In genomic region chr9:19232117-19232829, GRCh38 we compare ENCODE assay signal across 8 cellular contexts. TPM values are rescaled to one million over a fixed set of nuclear protein-coding genes. Genes with fewer than 3 reads are reported as not detected.
A peak's percentile ranks its signal among the peaks of the same experiment; 100 is the strongest.
DNase-seq lines count a peak whose midpoint lies in the region; ATAC-seq, FAIRE-seq and TF ChIP-seq lines count a peak whose summit lies in the region.

No MANE protein-coding gene starts in this region.

- FAIRE-seq in A549 (lab: Jason Lieb, UNC) (peak; percentile 65), K562 (lab: Jason Lieb, UNC) (peak; percentile 85)

- no peak for DNase-seq in A549 (ENCODE audit: low read depth in 1 of 2, low spot score in 1 of 2)
- no peak for DNase-seq in HFF-Myc (ENCODE audit: extremely low read depth, low read depth)
- DNase-seq in K562 (ENCODE audit: extremely low read depth in 1 of 4, low spot score in 3 of 4): peak in 1 of 4 experiments; percentile 16
- no peak for DNase-seq in lower lobe of right lung
- no peak for DNase-seq in posterior cingulate gyrus
- no peak for DNase-seq in AML-193 (lab: John Stamatoyannopoulos, UW)

- ATAC-seq in A549: no peak
- ATAC-seq in K562: peak; percentile 14; the same call in 1 of the 3 replicates
- ATAC-seq in lower lobe of right lung: no peak
- no peak for ATAC-seq in GM21526 (IDR thresholded peaks at IDR 0.05; ENCODE audit: low FRiP score, unreplicated experiment)
- no peak for ATAC-seq in stimulated activated memory B cell treated with anti-CD40 and anti-IgM and Interleukin-4, amounts not matched to agents 10 μg/mL and 1 μg/mL and 100 μg/mL, for 72 hours

- H3K36me3 ChIP-seq in K562 (ENCODE audit: control insufficient read depth, insufficient read depth, low read length): no peaks in the 10 kb centered on the region
- H3K36me3 ChIP-seq in lower lobe of right lung: no peaks in the 10 kb centered on the region

- H3K9me1 ChIP-seq in K562 (ENCODE audit: control insufficient read depth, insufficient read depth, low read length): no peaks in the 10 kb centered on the region

- H3K9me3 Mint-ChIP-seq in stimulated activated memory B cell treated with anti-CD40 and anti-IgM and Interleukin-4, amounts not matched to agents 10 μg/mL and 1 μg/mL and 100 μg/mL, for 72 hours: no peaks in the 10 kb centered on the region

- H2AFZ ChIP-seq in K562 (ENCODE audit: low read depth, low read length): no peak overlapping the region

- WGBS in A549 (ENCODE audit: missing lambda C conversion rate): 4% methylated on average over 9 of the region's 9 CpGs
- WGBS in K562 (ENCODE audit: insufficient coverage, low coverage, missing lambda C conversion rate): 1% methylated on average over 9 of the region's 9 CpGs

- H3K27me3 ChIP-seq in K562 (ENCODE audit: control insufficient read depth in 2 of 2, insufficient read depth in 2 of 2, low read length in 2 of 2): no peaks in the 10 kb centered on the region
- no peaks in the 10 kb centered on the region for H3K27me3 ChIP-seq in lower lobe of right lung (ENCODE audit: low read depth)

- TF ChIP-seq CTCF in A549 (IDR thresholded peaks at IDR 0.05) (no peak), HFF-Myc (IDR thresholded peaks at IDR 0.05; ENCODE audit: low read depth, low read length, missing control alignments) (no peak), K562 (IDR thresholded peaks at IDR 0.05 in 2 of 3, conservative IDR thresholded peaks at IDR 0.05 in 1 of 3; ENCODE audit: insufficient read depth in 2 of 3, low read depth in 1 of 3, low read length in 3 of 3) (no peak), lower lobe of right lung (IDR thresholded peaks at IDR 0.05) (no peak)

- no peak for TF ChIP-seq POLR2A in A549 (IDR thresholded peaks at IDR 0.05; ENCODE audit: low read length)
- no peak for TF ChIP-seq POLR2A in K562 (conservative IDR thresholded peaks at IDR 0.05)

- no peak for TF ChIP-seq RAD21 in A549 (conservative IDR thresholded peaks at IDR 0.05 in 1 of 2, IDR thresholded peaks at IDR 0.05 in 1 of 2)
- TF ChIP-seq RAD21 in K562 (CRISPR knock-in tag; conservative IDR thresholded peaks at IDR 0.05 in 1 of 2, IDR thresholded peaks at IDR 0.05 in 1 of 2): no peak

- peaks cover 14% of the 10 kb centered on the region; the same call in 2 of the 3 replicates for H3K4me1 ChIP-seq in A549
- peaks cover 3 to 9% of the 10 kb centered on the region in 2 experiments; a peak in 3 of 5 replicates for H3K4me1 ChIP-seq in K562 (replicated peaks in 1 of 2; ENCODE audit: control insufficient read depth in 2 of 2, insufficient read depth in 2 of 2, low read length in 2 of 2)
- H3K4me1 ChIP-seq in lower lobe of right lung: peaks cover 40% of the 10 kb centered on the region

- intact Hi-C loops in K562 (cut with micrococcal nuclease): loop anchor here (5.0 kb wide), 2 partner anchors 70 to 145 kb away; no protein-coding TSS in a partner anchor
- intact Hi-C loops in lower lobe of right lung (cut with DNase I): no loop called here
- intact Hi-C loops in posterior cingulate gyrus (cut with DNase I): loop anchor here (10.0 kb wide), 1 partner anchor 127 kb away; the partner anchor contains the start of gene HAUS6

- peak overlapping the region; percentile 91 to 93 for H3K27ac ChIP-seq in A549
- H3K27ac ChIP-seq in K562 (ENCODE audit: extremely low read depth, low read depth, low read length): peak overlapping the region; percentile 95
- peak overlapping the region; percentile 98 for H3K27ac ChIP-seq in lower lobe of right lung

- no peak overlapping the region for H3K27ac Mint-ChIP-seq in stimulated activated memory B cell treated with anti-CD40 and anti-IgM and Interleukin-4, amounts not matched to agents 10 μg/mL and 1 μg/mL and 100 μg/mL, for 72 hours

- no TSS peak for BruUV-seq in K562 (replicated peaks; lab: Mats Ljungman, UMichigan)

- CTCF ChIA-PET in A549 (lab: Yijun Ruan, JAX): interaction anchor here (0.5 to 1.6 kb wide), 5 partner anchors 10 to 75 kb away, joined by 3 to 4 read pairs (median 4); no protein-coding TSS in a partner anchor
- CTCF ChIA-PET in K562 (lab: Yijun Ruan, JAX; ENCODE audit: low intra/inter-chr PET ratio): no interaction called here

- H3K79me2 ChIP-seq in K562 (ENCODE audit: control insufficient read depth, insufficient read depth, low read length): peaks cover 60% of the 10 kb centered on the region

- H4K20me1 ChIP-seq in K562 (replicated peaks; ENCODE audit: control insufficient read depth, insufficient read depth, low read length): no peaks in the 10 kb centered on the region

- peaks cover 25% of the 10 kb centered on the region for H3K4me1 Mint-ChIP-seq in stimulated activated memory B cell treated with anti-CD40 and anti-IgM and Interleukin-4, amounts not matched to agents 10 μg/mL and 1 μg/mL and 100 μg/mL, for 72 hours

- H3K4me3 ChIP-seq in A549 (peak overlapping the region; percentile 82), HFF-Myc (replicated peaks; ENCODE audit: low read depth, low read length) (peak overlapping the region; percentile 85), K562 (peak overlapping the region; percentile 92), lower lobe of right lung (peak overlapping the region; percentile 99)

- in situ Hi-C loops in K562 (cut with MboI): no loop called here

- H3K27me3 Mint-ChIP-seq in stimulated activated memory B cell treated with anti-CD40 and anti-IgM and Interleukin-4, amounts not matched to agents 10 μg/mL and 1 μg/mL and 100 μg/mL, for 72 hours: no peaks in the 10 kb centered on the region

- peaks cover 6% of the 10 kb centered on the region for H3K36me3 Mint-ChIP-seq in stimulated activated memory B cell treated with anti-CD40 and anti-IgM and Interleukin-4, amounts not matched to agents 10 μg/mL and 1 μg/mL and 100 μg/mL, for 72 hours

- H3K9me3 ChIP-seq in A549 (no peaks in the 10 kb centered on the region), K562 (replicated peaks; ENCODE audit: control insufficient read depth, insufficient read depth, low read depth, low read length) (no peaks in the 10 kb centered on the region), lower lobe of right lung (no peaks in the 10 kb centered on the region)

- POLR2A ChIA-PET in A549 (lab: Yijun Ruan, JAX): interaction anchor here (0.6 to 1.8 kb wide), 4 partner anchors 39 to 147 kb away, joined by 3 to 9 read pairs (median 6); partner anchors contain the start of gene RPS6
- POLR2A ChIA-PET in K562 (lab: Yijun Ruan, JAX): interaction anchor here (0.5 to 3.4 kb wide), 4 partner anchors 9 to 124 kb away, joined by 3 to 22 read pairs (median 4); no protein-coding TSS in a partner anchor

- H3K4me2 ChIP-seq in A549 (peak overlapping the region; percentile 87), K562 (ENCODE audit: insufficient read depth, low read length) (peak overlapping the region; percentile 75)

- no peak overlapping the region for H3K4me3 Mint-ChIP-seq in stimulated activated memory B cell treated with anti-CD40 and anti-IgM and Interleukin-4, amounts not matched to agents 10 μg/mL and 1 μg/mL and 100 μg/mL, for 72 hours

- TF ChIP-seq EP300 in A549 (IDR thresholded peaks at IDR 0.05) (no peak), K562 (IDR thresholded peaks at IDR 0.05; ENCODE audit: low read length) (no peak)

- peak overlapping the region in 1 of 2 experiments; percentile 67; a peak in 2 of 4 replicates for H3K9ac ChIP-seq in K562 (ENCODE audit: insufficient read depth in 1 of 2, low read depth in 2 of 2, low read length in 2 of 2)

TF ChIP-seq in K562, 482 proteins besides CTCF, POLR2A, EP300 and RAD21 (continues in another document):
- no peak for TF ChIP-seq ARID3B (CRISPR knock-in tag; IDR thresholded peaks at IDR 0.05; ENCODE audit: borderline replicate concordance)

RNA-seq across cellular contexts. Expression of gene DENND4C, which starts 1.8 kb away (rescaled TPM):
- polyA plus RNA-seq in A549 (2011; rRNA removed) (40.9 and 44.1 TPM in 2 replicates), A549 (2017; fragmentation: RNase III; extraction: RNeasy Plus Mini Kit Qiagen cat#74134 plus additional on column Dnase treatment) (15.0 to 17.4 TPM (median 16.0 TPM) in 3 replicates), K562 (2011; rRNA removed) (19.3 and 26.0 TPM in 2 replicates), K562 (2014; fragmentation: Illumina TruSeq; extraction: Trizol) (12.2 and 14.5 TPM in 2 replicates), K562 (2014; fragmentation: Nextera tagmentation; extraction: Ambion mirVana) (1 to 10 TPM; 4.8 to 6.7 TPM), K562 (2014; rRNA removed) (9.5 and 13.3 TPM in 2 replicates)
- 5.9 and 6.2 TPM in 2 replicates for polyA plus RNA-seq in A549 (2012; cell fraction: cytosol; rRNA removed)
- 6.8 and 7.7 TPM in 2 replicates for polyA plus RNA-seq in A549 (2012; cell fraction: nucleus; rRNA removed)
- polyA minus RNA-seq in A549 (2011; rRNA and poly(A)+ RNA removed): 34.6 and 48.4 TPM in 2 replicates
- 58.3 and 148 TPM in 2 replicates for total RNA-seq in K562 (2011; cell fraction: chromatin; rRNA removed; ENCODE audit: low replicate concordance)
- 21.2 and 29.9 TPM in 2 replicates for total RNA-seq in K562 (2011; cell fraction: nucleolus; rRNA removed)
- total RNA-seq in K562 (2011; cell fraction: nucleoplasm; rRNA removed): 52.6 and 70.1 TPM in 2 replicates
- total RNA-seq in K562 (2014; rRNA removed) (13.6 and 15.3 TPM in 2 replicates), K562 (2014; rRNA removed; fragmentation: Illumina TruSeq; extraction: Trizol) (24.4 and 26.2 TPM in 2 replicates), K562 (2015; rRNA removed; fragmentation: Illumina TruSeq; extraction: Trizol) (26.2 and 31.8 TPM in 2 replicates), K562 (2021) (13.8 and 13.9 TPM in 2 replicates), lower lobe of right lung (105 TPM)
- 4.9 and 9.3 TPM in 2 replicates for polyA plus RNA-seq in K562 (2011; cell fraction: cytosol; rRNA removed)
- polyA plus RNA-seq in K562 (2011; cell fraction: nucleus; rRNA removed): 16.9 and 17.1 TPM in 2 replicates
- polyA plus RNA-seq in K562 (2012): 8.7 and 11.1 TPM in 2 replicates
- polyA minus RNA-seq in K562 (2011; rRNA and poly(A)+ RNA removed): 63.2 and 72.7 TPM in 2 replicates
- polyA minus RNA-seq in K562 (2011; cell fraction: cytosol; rRNA and poly(A)+ RNA removed): 15.4 and 29.7 TPM in 2 replicates
- polyA minus RNA-seq in K562 (2011; cell fraction: nucleus; rRNA and poly(A)+ RNA removed): 39.0 and 62.6 TPM in 2 replicates
